28 cellular contexts compared by ENCODE assay signal in genomic region chr4:173852775-173853174, GRCh38.
"Had no signal": no experiment of that assay in that cellular context is flagged by ENCODE, and none has a peak within 500 bp of the region (broad histone marks: within the 10 kb centered on the region; RNA-seq: fewer than 3 reads in every experiment).

No MANE protein-coding gene starts in this region.

- FAIRE-seq: keratinocyte, urothelium cell line had no signal

- H3K27me3 ChIP-seq: colonic mucosa, esophagus muscularis mucosa, foreskin keratinocyte, heart right ventricle, ovary, sigmoid colon, tibial nerve, upper lobe of left lung had no signal

- ATAC-seq: foreskin keratinocyte; heart right ventricle; left ventricle myocardium superior; natural killer cell; psoas muscle; right cardiac atrium; stimulated activated effector memory CD8-positive, alpha-beta T cell treated with anti-CD3 and anti-CD28 coated beads, Interleukin-12 subunit alpha, Interleukin-12 subunit beta, amount 100 ng/mL, for 72 hours had no signal

- H3K4me1 ChIP-seq: colonic mucosa, foreskin keratinocyte, heart right ventricle, psoas muscle, sigmoid colon, tibial nerve, upper lobe of left lung had no signal

- DNase-seq: colonic mucosa; effector CD8-positive, alpha-beta T cell; endodermal cell; foreskin keratinocyte; glutamatergic neuron; heart right ventricle; hippocampal formation; immature natural killer cell; left ventricle myocardium superior; natural killer cell; occipital lobe; ovary; posterior cingulate gyrus; psoas muscle; right cardiac atrium; sigmoid colon; stimulated activated CD4-positive, alpha-beta T cell treated with anti-CD3 and anti-CD28 coated beads, Interleukin-2, amount 100 ng/mL, for 24 hours; stimulated activated CD4-positive, alpha-beta T cell treated with anti-CD3 and anti-CD28 coated beads, Interleukin-4, amount 100 ng/mL, for 24 hours; stimulated activated naive CD4-positive, alpha-beta T cell treated with Interleukin-2 at 50 U/mL for 16 hours; substantia nigra; upper lobe of left lung had no signal

- H3K36me3 ChIP-seq: colonic mucosa, esophagus muscularis mucosa, heart right ventricle, ovary, sigmoid colon, thoracic aorta, tibial nerve, upper lobe of left lung had no signal

- H3K9me3 ChIP-seq: colonic mucosa, esophagus muscularis mucosa, heart right ventricle, ovary, psoas muscle, sigmoid colon, thoracic aorta, tibial nerve, upper lobe of left lung had no signal

- H3K4me3 ChIP-seq: colonic mucosa, esophagus muscularis mucosa, heart right ventricle, lung, ovary, psoas muscle, sigmoid colon, thoracic aorta, tibial nerve, upper lobe of left lung had no signal

- H3K27ac ChIP-seq: colonic mucosa, foreskin keratinocyte, heart right ventricle, ovary, psoas muscle, thoracic aorta, tibial nerve, upper lobe of left lung had no signal
